ENCODE assay signal across 19 cellular contexts in the genomic region with DNA sequence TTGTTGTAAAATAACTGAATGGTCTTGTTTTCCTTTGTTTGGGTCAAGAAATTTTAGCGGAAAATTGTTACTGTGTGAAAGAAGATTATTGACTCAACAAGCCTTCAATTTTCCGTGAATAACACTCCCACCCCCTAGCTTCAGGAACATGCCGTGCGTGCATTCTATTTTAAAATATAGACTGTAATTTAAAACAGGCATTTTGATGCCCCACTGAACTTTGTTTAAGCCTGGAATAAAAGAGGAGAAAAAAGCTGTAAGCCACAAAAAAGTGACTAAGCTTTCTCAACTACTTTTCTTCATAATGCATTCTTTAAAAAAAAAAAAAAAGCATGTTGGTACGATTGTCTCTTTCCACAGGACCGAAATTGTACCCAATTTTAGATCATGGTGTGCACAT.
DNase-seq lines count a peak whose midpoint lies in the region; ATAC-seq, FAIRE-seq and TF ChIP-seq lines count a peak whose summit lies in the region.
"Had no signal": no experiment of that assay in that cellular context is flagged by ENCODE, and none has a peak within 500 bp of the region (broad histone marks: within the 10 kb centered on the region; RNA-seq: fewer than 3 reads in every experiment).

No MANE protein-coding gene starts in this region.

- no peak; the same call in 1 of the 2 replicates for TF ChIP-seq CTCF in HFFc6 (IDR thresholded peaks at IDR 0.05)
- TF ChIP-seq CTCF in fibroblast of mammary gland (conservative IDR thresholded peaks at IDR 0.05; ENCODE audit: control insufficient read depth, insufficient read depth, low read depth, low read length): no peak
- peak; percentile 37 for TF ChIP-seq CTCF in type B pancreatic cell (conservative IDR thresholded peaks at IDR 0.05)

- no peak for ATAC-seq in GM21515 (IDR thresholded peaks at IDR 0.05; ENCODE audit: unreplicated experiment)
- ATAC-seq: activated T-helper 17 cell treated with anti-CD3 and anti-CD28 coated beads, Interleukin-2, amount 50 U/mL, for 72 hours had no signal

- 0 out of 2 replicates have a peak overlapping the region, but pooled peaks have one; percentile 9 for H3K27ac ChIP-seq in SJSA1
- H3K27ac ChIP-seq: BLaER1, prostate gland had no signal

- no peaks in the 10 kb centered on the region for H3K27me3 ChIP-seq in SJSA1 (replicated peaks)
- H3K27me3 ChIP-seq: BLaER1 had no signal

- H3K36me3 Mint-ChIP-seq in HFFc6 (ENCODE audit: low read depth): no peaks in the 10 kb centered on the region
- peaks cover 5% of the 10 kb centered on the region for H3K36me3 Mint-ChIP-seq in type B pancreatic cell

- no peaks in the 10 kb centered on the region for H3K36me3 ChIP-seq in SJSA1
- H3K36me3 ChIP-seq: prostate gland had no signal

- no peak for TF ChIP-seq POLR2A in H54 (IDR thresholded peaks at IDR 0.05; ENCODE audit: low read depth, low read length)

- H3K4me1 ChIP-seq in SJSA1 (replicated peaks): peaks cover 16% of the 10 kb centered on the region
- H3K4me1 ChIP-seq: prostate gland had no signal

- H3K27me3 Mint-ChIP-seq in HFFc6 (ENCODE audit: insufficient read depth): no peaks in the 10 kb centered on the region; the same call in none of the 2 replicates
- H3K27me3 Mint-ChIP-seq in type B pancreatic cell: no peaks in the 10 kb centered on the region
- H3K27me3 Mint-ChIP-seq: activated T-helper 17 cell treated with anti-CD3 and anti-CD28 coated beads, Interleukin-2, amount 50 U/mL, for 72 hours had no signal

- H3K4me3 Mint-ChIP-seq in HFFc6 (peak overlapping the region; percentile 30; the same call in 1 of the 2 replicates), type B pancreatic cell (no peak overlapping the region)
- H3K4me3 Mint-ChIP-seq: activated T-helper 17 cell treated with anti-CD3 and anti-CD28 coated beads, Interleukin-2, amount 50 U/mL, for 72 hours; endodermal cell; nephron had no signal

- DNase-seq in HFFc6 (no peak), SJSA1 (ENCODE audit: low read depth in 1 of 2, low spot score in 2 of 2) (peak in 1 of 2 experiments; percentile 50), fibroblast of mammary gland (ENCODE audit: low read depth) (peak; percentile 44), type B pancreatic cell (ENCODE audit: extremely low spot score, unreplicated experiment) (no peak), H54 (ENCODE audit: insufficient read length, low spot score) (no peak), NOMO-1 treated with dmso at 0.1 percent for 144 hours (lab: John Stamatoyannopoulos, UW; ENCODE audit: unreplicated experiment) (no peak)
- DNase-seq: activated CD4-positive, CD25-positive, alpha-beta regulatory T cell treated with anti-CD3 and anti-CD28 coated beads, Interleukin-2, amount 50 U/mL, for 72 hours; cerebellar nuclear complex; endodermal cell; mesendoderm; NCI-H1436 treated with DMSO at 0.1 percent for 48 hours; SIG-M5 had no signal

- H3K9me3 Mint-ChIP-seq in HFFc6 (no peaks in the 10 kb centered on the region), type B pancreatic cell (no peaks in the 10 kb centered on the region)
- H3K9me3 Mint-ChIP-seq: activated T-helper 17 cell treated with anti-CD3 and anti-CD28 coated beads, Interleukin-2, amount 50 U/mL, for 72 hours; endodermal cell; nephron had no signal

- H3K4me3 ChIP-seq in SJSA1: no peak overlapping the region
- no peak overlapping the region for H3K4me3 ChIP-seq in fibroblast of mammary gland (ENCODE audit: control insufficient read depth, low read depth, low read length)
- H3K4me3 ChIP-seq: BLaER1, GM12878, prostate gland had no signal

- H3K4me1 Mint-ChIP-seq in HFFc6 (ENCODE audit: low read depth): peaks cover 54% of the 10 kb centered on the region
- H3K4me1 Mint-ChIP-seq in type B pancreatic cell (ENCODE audit: unreplicated experiment): peaks cover 44% of the 10 kb centered on the region

- no peak for FAIRE-seq in H54 (lab: Jason Lieb, UNC)
- FAIRE-seq: D721Med, GM12878 had no signal

- H3K9me3 ChIP-seq in SJSA1 (replicated peaks): no peaks in the 10 kb centered on the region
- H3K9me3 ChIP-seq: BLaER1, prostate gland had no signal

- H3K27ac Mint-ChIP-seq in HFFc6 (peak overlapping the region; percentile 64; the same call in 1 of the 2 replicates), type B pancreatic cell (no peak overlapping the region)
- H3K27ac Mint-ChIP-seq: activated T-helper 17 cell treated with anti-CD3 and anti-CD28 coated beads, Interleukin-2, amount 50 U/mL, for 72 hours had no signal
